In the genomic region with DNA sequence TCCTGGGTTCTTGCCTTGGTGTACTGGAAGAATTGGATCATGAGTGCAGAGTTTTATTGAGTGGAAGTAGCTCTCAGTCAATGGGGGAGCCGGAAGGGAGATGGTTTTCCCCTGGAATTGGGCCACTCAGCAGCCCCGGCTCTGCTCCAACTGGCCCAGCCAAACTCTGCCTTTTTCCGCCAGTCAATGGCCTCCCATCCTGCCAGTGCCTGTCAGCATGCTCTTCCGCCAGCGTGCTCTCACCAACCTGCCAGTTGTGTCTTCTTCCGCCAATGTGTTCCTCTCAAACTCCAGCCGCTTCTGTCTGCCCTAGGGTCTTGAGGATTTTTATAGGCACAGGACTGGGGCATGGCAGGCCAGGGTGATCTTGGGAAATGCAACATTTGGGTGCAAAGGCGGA, we compare ENCODE assay signal across 38 cellular contexts. TPM values are rescaled to one million over a fixed set of nuclear protein-coding genes. Genes with fewer than 3 reads are reported as not detected.
"Had no signal": no experiment of that assay in that cellular context is flagged by ENCODE, and none has a peak within 500 bp of the region (broad histone marks: within the 10 kb centered on the region; RNA-seq: fewer than 3 reads in every experiment).

No MANE protein-coding gene starts in this region.

- DNase-seq: activated CD4-positive, alpha-beta memory T cell treated with anti-CD3 and anti-CD28 coated beads, Interleukin-2, amount 10 ng/mL, durations not matched to agents 7 days and 5 days; activated CD4-positive, alpha-beta T cell treated with anti-CD3 and anti-CD28 coated beads for 1 hour; activated CD4-positive, alpha-beta T cell treated with anti-CD3 and anti-CD28 coated beads for 36 hours; activated CD4-positive, alpha-beta T cell treated with anti-CD3 and anti-CD28 coated beads for 48 hours; activated CD4-positive, alpha-beta T cell treated with anti-CD3 and anti-CD28 coated beads, Interleukin-2, amount 10 ng/mL, durations not matched to agents 7 days and 5 days; activated CD4-positive, alpha-beta T cell treated with anti-CD3 and anti-CD28 coated beads, Interleukin-2, amount 50 U/mL, for 48 hours; activated CD4-positive, CD25-positive, alpha-beta regulatory T cell; activated CD8-positive, alpha-beta memory T cell treated with anti-CD3 and anti-CD28 coated beads for 24 hours; activated CD8-positive, alpha-beta memory T cell treated with anti-CD3 and anti-CD28 coated beads, Interleukin-2, amount 10 ng/mL, durations not matched to agents 7 days and 5 days; activated CD8-positive, alpha-beta memory T cell treated with anti-CD3 and anti-CD28 coated beads, Interleukin-2, amount 50 U/mL, for 48 hours; activated CD8-positive, alpha-beta T cell treated with anti-CD3 and anti-CD28 coated beads, Interleukin-2, amount 10 ng/mL, durations not matched to agents 7 days and 5 days; activated effector memory CD4-positive, alpha-beta T cell treated with Interleukin-2 at 50 U/mL for 16 hours; activated gamma-delta T cell; activated naive CD4-positive, alpha-beta T cell treated with anti-CD3 and anti-CD28 coated beads, Interleukin-2, amount 10 ng/mL, durations not matched to agents 7 days and 5 days; activated naive CD4-positive, alpha-beta T cell treated with Interleukin-2 at 50 U/mL for 16 hours; activated naive CD8-positive, alpha-beta T cell treated with anti-CD3 and anti-CD28 coated beads, Interleukin-2, amount 10 ng/mL, durations not matched to agents 7 days and 5 days; activated naive CD8-positive, alpha-beta T cell treated with anti-CD3 and anti-CD28 coated beads, Interleukin-2, amount 50 U/mL, for 24 hours; activated T-cell treated with anti-CD3 and anti-CD28 coated beads, Interleukin-2, amount 50 U/mL, for 24 hours; activated T-cell treated with anti-CD3 and anti-CD28 coated beads, Interleukin-2, amount 50 U/mL, for 48 hours; amygdala; anterior cingulate cortex; body of pancreas; brain microvascular endothelial cell; central memory CD4-positive, alpha-beta T cell; colonic mucosa; T-helper 2 cell; T-helper 9 cell had no signal

- ATAC-seq: activated CD4-positive, alpha-beta T cell treated with anti-CD3 and anti-CD28 coated beads for 36 hours; activated CD4-positive, CD25-positive, alpha-beta regulatory T cell treated with anti-CD3 and anti-CD28 coated beads, Interleukin-2, amount 50 U/mL, for 24 hours; activated CD8-positive, alpha-beta memory T cell treated with anti-CD3 and anti-CD28 coated beads, Interleukin-2, amount 10 ng/mL, durations not matched to agents 7 days and 5 days; activated CD8-positive, alpha-beta T cell treated with anti-CD3 and anti-CD28 coated beads, Interleukin-2, amount 10 ng/mL, durations not matched to agents 7 days and 5 days; activated naive CD8-positive, alpha-beta T cell treated with anti-CD3 and anti-CD28 coated beads, Interleukin-2, amount 50 U/mL, for 24 hours; body of pancreas had no signal

- H3K4me1 Mint-ChIP-seq: activated CD4-positive, alpha-beta memory T cell treated with anti-CD3 and anti-CD28 coated beads, Interleukin-2, amount 10 ng/mL, durations not matched to agents 7 days and 5 days; activated CD4-positive, alpha-beta T cell treated with anti-CD3 and anti-CD28 coated beads for 36 hours; activated CD4-positive, alpha-beta T cell treated with anti-CD3 and anti-CD28 coated beads, Interleukin-2, amount 10 ng/mL, durations not matched to agents 7 days and 5 days; activated CD8-positive, alpha-beta memory T cell treated with anti-CD3 and anti-CD28 coated beads, Interleukin-2, amount 10 ng/mL, durations not matched to agents 7 days and 5 days; activated naive CD4-positive, alpha-beta T cell treated with anti-CD3 and anti-CD28 coated beads, Interleukin-2, amount 10 ng/mL, durations not matched to agents 7 days and 5 days; activated naive CD4-positive, alpha-beta T cell treated with anti-CD3 and anti-CD28 coated beads, Interleukin-2, amount 50 U/mL, for 24 hours; activated naive CD8-positive, alpha-beta T cell treated with anti-CD3 and anti-CD28 coated beads, Interleukin-2, amount 10 ng/mL, durations not matched to agents 7 days and 5 days; activated naive CD8-positive, alpha-beta T cell treated with anti-CD3 and anti-CD28 coated beads, Interleukin-2, amount 50 U/mL, for 24 hours had no signal

- H3K4me3 ChIP-seq: body of pancreas, breast epithelium, colonic mucosa had no signal

- H3K27ac Mint-ChIP-seq: activated CD4-positive, alpha-beta memory T cell treated with anti-CD3 and anti-CD28 coated beads, Interleukin-2, amount 10 ng/mL, durations not matched to agents 7 days and 5 days; activated CD4-positive, alpha-beta T cell treated with anti-CD3 and anti-CD28 coated beads for 36 hours; activated CD4-positive, alpha-beta T cell treated with anti-CD3 and anti-CD28 coated beads, Interleukin-2, amount 10 ng/mL, durations not matched to agents 7 days and 5 days; activated CD8-positive, alpha-beta memory T cell treated with anti-CD3 and anti-CD28 coated beads, Interleukin-2, amount 10 ng/mL, durations not matched to agents 7 days and 5 days; activated CD8-positive, alpha-beta T cell treated with anti-CD3 and anti-CD28 coated beads, Interleukin-2, amount 10 ng/mL, durations not matched to agents 7 days and 5 days; activated naive CD4-positive, alpha-beta T cell treated with anti-CD3 and anti-CD28 coated beads, Interleukin-2, amount 10 ng/mL, durations not matched to agents 7 days and 5 days; activated naive CD4-positive, alpha-beta T cell treated with anti-CD3 and anti-CD28 coated beads, Interleukin-2, amount 50 U/mL, for 24 hours; activated naive CD8-positive, alpha-beta T cell; activated naive CD8-positive, alpha-beta T cell treated with anti-CD3 and anti-CD28 coated beads, Interleukin-2, amount 10 ng/mL, durations not matched to agents 7 days and 5 days; activated naive CD8-positive, alpha-beta T cell treated with anti-CD3 and anti-CD28 coated beads, Interleukin-2, amount 50 U/mL, for 24 hours; activated T-cell treated with anti-CD3 and anti-CD28 coated beads, Interleukin-2, amount 50 U/mL, for 24 hours; activated T-helper 2 cell treated with anti-CD3 and anti-CD28 coated beads, Interferon-gamma antibody, Interleukin-2, Interleukin-4, amounts not matched to agents 10 μg/mL and 5 μg/mL and 100 μg/mL, durations not matched to agents 14 hours and 24 hours and 36 hours; T-helper 1 cell treated with Interleukin-12 subunit alpha and Interleukin-12 subunit beta and Interleukin-4 antibody, amounts not matched to agents 30 μg/mL and 1 μg/mL, for 36 hours; T-helper 2 cell treated with Interferon-gamma antibody and Interleukin-4, amounts not matched to agents 5 μg/mL and 100 μg/mL, for 36 hours had no signal

- H3K4me3 Mint-ChIP-seq: activated CD4-positive, alpha-beta memory T cell treated with anti-CD3 and anti-CD28 coated beads, Interleukin-2, amount 10 ng/mL, durations not matched to agents 7 days and 5 days; activated CD4-positive, alpha-beta T cell treated with anti-CD3 and anti-CD28 coated beads for 36 hours; activated CD4-positive, alpha-beta T cell treated with anti-CD3 and anti-CD28 coated beads, Interleukin-2, amount 10 ng/mL, durations not matched to agents 7 days and 5 days; activated CD8-positive, alpha-beta memory T cell treated with anti-CD3 and anti-CD28 coated beads, Interleukin-2, amount 10 ng/mL, durations not matched to agents 7 days and 5 days; activated CD8-positive, alpha-beta T cell treated with anti-CD3 and anti-CD28 coated beads, Interleukin-2, amount 10 ng/mL, durations not matched to agents 7 days and 5 days; activated naive CD4-positive, alpha-beta T cell treated with anti-CD3 and anti-CD28 coated beads, Interleukin-2, amount 10 ng/mL, durations not matched to agents 7 days and 5 days; activated naive CD4-positive, alpha-beta T cell treated with anti-CD3 and anti-CD28 coated beads, Interleukin-2, amount 50 U/mL, for 24 hours; activated naive CD8-positive, alpha-beta T cell; activated naive CD8-positive, alpha-beta T cell treated with anti-CD3 and anti-CD28 coated beads, Interleukin-2, amount 10 ng/mL, durations not matched to agents 7 days and 5 days; activated naive CD8-positive, alpha-beta T cell treated with anti-CD3 and anti-CD28 coated beads, Interleukin-2, amount 50 U/mL, for 24 hours; activated T-cell treated with anti-CD3 and anti-CD28 coated beads, Interleukin-2, amount 50 U/mL, for 24 hours; T-helper 1 cell treated with Interleukin-12 subunit alpha and Interleukin-12 subunit beta and Interleukin-4 antibody, amounts not matched to agents 30 μg/mL and 1 μg/mL, for 36 hours; T-helper 2 cell treated with Interferon-gamma antibody and Interleukin-4, amounts not matched to agents 5 μg/mL and 100 μg/mL, for 36 hours had no signal

- H3K9me3 Mint-ChIP-seq: activated CD4-positive, alpha-beta memory T cell treated with anti-CD3 and anti-CD28 coated beads, Interleukin-2, amount 10 ng/mL, durations not matched to agents 7 days and 5 days; activated CD4-positive, alpha-beta T cell treated with anti-CD3 and anti-CD28 coated beads, Interleukin-2, amount 10 ng/mL, durations not matched to agents 7 days and 5 days; activated naive CD4-positive, alpha-beta T cell treated with anti-CD3 and anti-CD28 coated beads, Interleukin-2, amount 10 ng/mL, durations not matched to agents 7 days and 5 days; activated T-cell treated with anti-CD3 and anti-CD28 coated beads, Interleukin-2, amount 50 U/mL, for 24 hours; activated T-helper 2 cell treated with anti-CD3 and anti-CD28 coated beads, Interferon-gamma antibody, Interleukin-2, Interleukin-4, amounts not matched to agents 10 μg/mL and 5 μg/mL and 100 μg/mL, durations not matched to agents 14 hours and 24 hours and 36 hours; T-helper 1 cell treated with Interleukin-12 subunit alpha and Interleukin-12 subunit beta and Interleukin-4 antibody, amounts not matched to agents 30 μg/mL and 1 μg/mL, for 36 hours; T-helper 2 cell treated with Interferon-gamma antibody and Interleukin-4, amounts not matched to agents 5 μg/mL and 100 μg/mL, for 36 hours had no signal

- H3K27ac ChIP-seq: body of pancreas, brain microvascular endothelial cell, breast epithelium, colonic mucosa, VCaP had no signal

- H3K9me3 ChIP-seq: body of pancreas, breast epithelium, colonic mucosa had no signal

- H3K27me3 ChIP-seq: body of pancreas, brain microvascular endothelial cell, breast epithelium, colonic mucosa had no signal

- H3K36me3 Mint-ChIP-seq: activated CD8-positive, alpha-beta memory T cell treated with anti-CD3 and anti-CD28 coated beads, Interleukin-2, amount 10 ng/mL, durations not matched to agents 7 days and 5 days; activated naive CD4-positive, alpha-beta T cell treated with anti-CD3 and anti-CD28 coated beads, Interleukin-2, amount 10 ng/mL, durations not matched to agents 7 days and 5 days; activated naive CD8-positive, alpha-beta T cell; activated naive CD8-positive, alpha-beta T cell treated with anti-CD3 and anti-CD28 coated beads, Interleukin-2, amount 10 ng/mL, durations not matched to agents 7 days and 5 days had no signal

- H3K36me3 ChIP-seq: brain microvascular endothelial cell, breast epithelium, colonic mucosa had no signal

- H3K27me3 Mint-ChIP-seq: activated CD4-positive, alpha-beta memory T cell treated with anti-CD3 and anti-CD28 coated beads, Interleukin-2, amount 10 ng/mL, durations not matched to agents 7 days and 5 days; activated CD8-positive, alpha-beta memory T cell treated with anti-CD3 and anti-CD28 coated beads, Interleukin-2, amount 10 ng/mL, durations not matched to agents 7 days and 5 days; activated naive CD8-positive, alpha-beta T cell treated with anti-CD3 and anti-CD28 coated beads, Interleukin-2, amount 10 ng/mL, durations not matched to agents 7 days and 5 days; activated naive CD8-positive, alpha-beta T cell treated with anti-CD3 and anti-CD28 coated beads, Interleukin-2, amount 50 U/mL, for 24 hours; activated T-cell treated with anti-CD3 and anti-CD28 coated beads, Interleukin-2, amount 50 U/mL, for 24 hours had no signal

- H3K4me1 ChIP-seq: body of pancreas, breast epithelium, colonic mucosa had no signal

RNA-seq across cellular contexts. Expression of gene AADACL2, which starts 12.4 kb away (rescaled TPM):
- total RNA-seq: activated CD4-positive, alpha-beta memory T cell treated with anti-CD3 and anti-CD28 coated beads, Interleukin-2, amount 10 ng/mL, durations not matched to agents 7 days and 5 days; activated CD4-positive, alpha-beta T cell treated with anti-CD3 and anti-CD28 coated beads for 36 hours; activated CD4-positive, alpha-beta T cell treated with anti-CD3 and anti-CD28 coated beads, Interleukin-2, amount 10 ng/mL, durations not matched to agents 7 days and 5 days; activated CD8-positive, alpha-beta memory T cell treated with anti-CD3 and anti-CD28 coated beads, Interleukin-2, amount 10 ng/mL, durations not matched to agents 7 days and 5 days; activated CD8-positive, alpha-beta T cell treated with anti-CD3 and anti-CD28 coated beads, Interleukin-2, amount 10 ng/mL, durations not matched to agents 7 days and 5 days; activated naive CD8-positive, alpha-beta T cell treated with anti-CD3 and anti-CD28 coated beads, Interleukin-2, amount 10 ng/mL, durations not matched to agents 7 days and 5 days; activated T-helper 2 cell treated with anti-CD3 and anti-CD28 coated beads, Interferon-gamma antibody, Interleukin-2, Interleukin-4, amounts not matched to agents 10 μg/mL and 5 μg/mL and 100 μg/mL, durations not matched to agents 14 hours and 24 hours and 36 hours; astrocyte; body of pancreas; cardiac septum; cerebellum; colonic mucosa had no signal
